8 cellular contexts compared by ENCODE assay signal in genomic region chr4:185534850-185535761, GRCh38. TPM values are rescaled to one million over a fixed set of nuclear protein-coding genes. Genes with fewer than 3 reads are reported as not detected.
DNase-seq lines count a peak whose midpoint lies in the region; ATAC-seq and TF ChIP-seq lines count a peak whose summit lies in the region.

PDLIM3 (minus strand) TSS chr4:185535507; CDS start chr4:185535434, 73 bp downstream.

- intact Hi-C loops in body of pancreas (cut with DNase I), result no loop called here
- intact Hi-C loops in sigmoid colon (cut with DNase I), result loop anchor here (2.0 to 10.0 kb wide), 4 partner anchors 32 to 500 kb away; partner anchors contain the start of gene CCDC110

- H3K36me3 Mint-ChIP-seq in activated T-cell treated with anti-CD3 and anti-CD28 coated beads, Interleukin-2, amount 50 U/mL, for 24 hours (ENCODE audit: low read depth), result no peaks in the 10 kb centered on the region

- H3K27ac Mint-ChIP-seq in activated T-cell treated with anti-CD3 and anti-CD28 coated beads, Interleukin-2, amount 50 U/mL, for 24 hours, result no peak within 1 kb of the TSS

- H3K4me1 ChIP-seq in body of pancreas (peaks cover 6% of the 10 kb centered on the region), sigmoid colon (peaks cover 0 to 44% (median 23%) of the 10 kb centered on the region in 4 donors)

- H3K36me3 ChIP-seq in body of pancreas (replicated peaks in 1 of 2; ENCODE audit: insufficient read depth in 1 of 2, low read depth in 2 of 2), result no peaks in the 10 kb centered on the region
- no peaks in the 10 kb centered on the region for H3K36me3 ChIP-seq in sigmoid colon

- H3K9me3 ChIP-seq in body of pancreas, result no peaks in the 10 kb centered on the region
- H3K9me3 ChIP-seq in iPS-18c (ENCODE audit: control insufficient read depth, insufficient read depth, low read length), result no peaks in the 10 kb centered on the region
- no peaks in the 10 kb centered on the region for H3K9me3 ChIP-seq in sigmoid colon

- H3K4me3 ChIP-seq in body of pancreas (peak within 1 kb of the TSS; percentile 6 to 39), iPS-18c (ENCODE audit: insufficient read depth, low read depth, low read length) (peak within 1 kb of the TSS; percentile 75), sigmoid colon (peak within 1 kb of the TSS; percentile 67 to 91 (median 82))

- no peaks in the 10 kb centered on the region for H3K9me3 Mint-ChIP-seq in activated T-cell treated with anti-CD3 and anti-CD28 coated beads, Interleukin-2, amount 50 U/mL, for 24 hours

- peak; percentile 37 for DNase-seq in activated T-cell treated with anti-CD3 and anti-CD28 coated beads, Interleukin-2, amount 50 U/mL, for 24 hours
- DNase-seq in activated T-cell treated with anti-CD3 and anti-CD28 coated beads for 4 hours (no peak), NCI-H2029 treated with DMSO at 0.1 percent for 48 hours (lab: John Stamatoyannopoulos, UW) (peak; percentile 22), body of pancreas (peak; percentile 56 to 78 (median 64)), sigmoid colon (peak; percentile 89), OCI-M1 (lab: John Stamatoyannopoulos, UW) (no peak)

- TF ChIP-seq EP300 in sigmoid colon (IDR thresholded peaks at IDR 0.05), result peak in 1 of 4 donors; percentile 43

- peak; percentile 55 to 77 (median 77) for TF ChIP-seq POLR2A in body of pancreas (IDR thresholded peaks at IDR 0.05)
- TF ChIP-seq POLR2A in sigmoid colon (IDR thresholded peaks at IDR 0.05), result peak; percentile 90 to 93

- 0 to 1% methylated on average over 35 to 73 of the region's 87 CpGs for WGBS in body of pancreas, 2 donors
- WGBS in sigmoid colon, 2 donors, result 1 to 2% methylated on average over 87 of the region's 87 CpGs

- ATAC-seq in body of pancreas (peak; percentile 93), HG02642 (IDR thresholded peaks at IDR 0.05; ENCODE audit: poor library complexity, unreplicated experiment) (no peak)

- H3K27me3 Mint-ChIP-seq in activated T-cell treated with anti-CD3 and anti-CD28 coated beads, Interleukin-2, amount 50 U/mL, for 24 hours, result peaks cover 45% of the 10 kb centered on the region

- no peaks in the 10 kb centered on the region for H3K27me3 ChIP-seq in body of pancreas
- H3K27me3 ChIP-seq in sigmoid colon, result peaks cover 0 to 10% (median 0%) of the 10 kb centered on the region in 3 donors

- H3K4me1 Mint-ChIP-seq in activated T-cell treated with anti-CD3 and anti-CD28 coated beads, Interleukin-2, amount 50 U/mL, for 24 hours (ENCODE audit: low read depth), result peaks cover 7% of the 10 kb centered on the region

- no peak for TF ChIP-seq CTCF in body of pancreas (IDR thresholded peaks at IDR 0.05)
- no peak for TF ChIP-seq CTCF in sigmoid colon (IDR thresholded peaks at IDR 0.05)

- H3K27ac ChIP-seq in body of pancreas, result peak within 1 kb of the TSS; percentile 18 to 87 (median 78)
- peak within 1 kb of the TSS; percentile 95 to 99 (median 97) for H3K27ac ChIP-seq in sigmoid colon

- H3K4me3 Mint-ChIP-seq in activated T-cell treated with anti-CD3 and anti-CD28 coated beads, Interleukin-2, amount 50 U/mL, for 24 hours, result peak within 1 kb of the TSS; percentile 51

RNA-seq across cellular contexts. Expression of gene PDLIM3, which starts in this region (rescaled TPM):
- total RNA-seq in body of pancreas (10 to 100 TPM; 22.1 to 40.2 TPM), sigmoid colon (100 to 1,000 TPM; 568 to 907 (median 820) TPM)
- polyA plus RNA-seq in sigmoid colon, result 10 to 100 TPM in 2 of 3 donors, 1 to 10 TPM in 1; 7.9 to 24.5 (median 17.4) TPM

Comparison
In these comparisons a context has a peak if more than half of its experiments do, and no peak if none do; other contexts are left out.
1. RNA of gene PDLIM3 (total RNA-seq): 568 to 907 TPM in sigmoid colon; 22.1 to 40.2 TPM in body of pancreas; every median in the first group is over 10 times any median in the second.
2. DNase-seq: peak in activated T-cell treated with anti-CD3 and anti-CD28 coated beads, Interleukin-2, amount 50 U/mL, for 24 hours (single experiment), NCI-H2029 treated with DMSO at 0.1 percent for 48 hours (single experiment), body of pancreas (4 of 4) and sigmoid colon (single experiment); none in activated T-cell treated with anti-CD3 and anti-CD28 coated beads for 4 hours (single experiment) and OCI-M1 (single experiment).
3. H3K4me3 ChIP-seq: peak in every context shown above with its lines; median percentile 82 in sigmoid colon; 75 in iPS-18c; 22 in body of pancreas.